1 cellular context compared by ENCODE assay signal in genomic region chrX:131068945-131069719, GRCh38.
TF ChIP-seq lines count a peak whose summit lies in the region.

No MANE protein-coding gene starts in this region.

TF ChIP-seq in H1, 55 proteins besides CTCF, POLR2A, EP300 and RAD21 (continued from another document):
- TF ChIP-seq CHD7 (IDR thresholded peaks at IDR 0.05; ENCODE audit: insufficient replicate concordance, low read length) = no peak
- TF ChIP-seq NANOG (IDR thresholded peaks at IDR 0.05; ENCODE audit: insufficient read depth, low read depth, low read length, poor library complexity, severe bottlenecking) = no peak
- no peak for TF ChIP-seq CHD1 (IDR thresholded peaks at IDR 0.05; ENCODE audit: low read depth, low read length)
- TF ChIP-seq BACH1 (IDR thresholded peaks at IDR 0.05; ENCODE audit: low read length) = no peak
- TF ChIP-seq TAF7 (optimal IDR thresholded peaks at IDR 0.05; ENCODE audit: borderline replicate concordance, low read depth, low read length) = no peak
- TF ChIP-seq YY1 (IDR thresholded peaks at IDR 0.05; ENCODE audit: low read depth, low read length) = no peak
- TF ChIP-seq SIN3A (conservative IDR thresholded peaks at IDR 0.05 in 1 of 2, IDR thresholded peaks at IDR 0.05 in 1 of 2; ENCODE audit: low read depth in 1 of 2, low read length in 2 of 2) = peak in 1 of 2 experiments; percentile 76; a peak in 1 of 4 replicates
- TF ChIP-seq SP2 (IDR thresholded peaks at IDR 0.05; ENCODE audit: low read length) = no peak
- no peak for TF ChIP-seq GABPA (IDR thresholded peaks at IDR 0.05; ENCODE audit: borderline replicate concordance, insufficient read depth, low read length)
- TF ChIP-seq JUND (IDR thresholded peaks at IDR 0.05; ENCODE audit: low read length) = no peak
- no peak for TF ChIP-seq ASH2L (IDR thresholded peaks at IDR 0.05; ENCODE audit: low read length)
- no peak for TF ChIP-seq KDM4A (IDR thresholded peaks at IDR 0.05; ENCODE audit: low read depth, low read length, severe bottlenecking)
- no peak for TF ChIP-seq RNF2 (IDR thresholded peaks at IDR 0.05; ENCODE audit: borderline replicate concordance, low read depth, low read length, missing control alignments, poor library complexity, severe bottlenecking)
- peak; percentile 89 for TF ChIP-seq TBP (IDR thresholded peaks at IDR 0.05; ENCODE audit: low read depth, low read length)
- no peak for TF ChIP-seq RXRA (IDR thresholded peaks at IDR 0.05; ENCODE audit: insufficient read depth, low read depth, low read length)
- no peak for TF ChIP-seq SRF (IDR thresholded peaks at IDR 0.05; ENCODE audit: low read depth, low read length)
- TF ChIP-seq MAX (IDR thresholded peaks at IDR 0.05) = 0 out of 2 replicates have a peak, but pooled peaks have one; percentile 24
- TF ChIP-seq SP1 (IDR thresholded peaks at IDR 0.05; ENCODE audit: low read depth, low read length) = no peak
- TF ChIP-seq SP4 (IDR thresholded peaks at IDR 0.05; ENCODE audit: low read length) = no peak
- no peak for TF ChIP-seq SIX5 (IDR thresholded peaks at IDR 0.05; ENCODE audit: low read depth, low read length)
- TF ChIP-seq KDM1A (IDR thresholded peaks at IDR 0.05; ENCODE audit: borderline replicate concordance, low read length) = no peak; the same call in 1 of the 2 replicates
- no peak for TF ChIP-seq FOSL1 (IDR thresholded peaks at IDR 0.05; ENCODE audit: insufficient read depth, low read depth, low read length)
- no peak for TF ChIP-seq CBX5 (IDR thresholded peaks at IDR 0.05; ENCODE audit: low read depth, low read length)
- TF ChIP-seq CEBPB (IDR thresholded peaks at IDR 0.05; ENCODE audit: low read depth, low read length) = no peak
- no peak for TF ChIP-seq JUN (IDR thresholded peaks at IDR 0.05; ENCODE audit: low read depth, low read length)
- no peak for TF ChIP-seq EZH2 (IDR thresholded peaks at IDR 0.05; ENCODE audit: low read depth, low read length, severe bottlenecking)
- TF ChIP-seq TEAD4 (IDR thresholded peaks at IDR 0.05; ENCODE audit: low read depth, low read length) = no peak
